ENCODE assay signal across 24 cellular contexts in genomic region chr5:80119337-80119736, GRCh38.
"Had no signal": no experiment of that assay in that cellular context is flagged by ENCODE, and none has a peak within 500 bp of the region (broad histone marks: within the 10 kb centered on the region; RNA-seq: fewer than 3 reads in every experiment).

No MANE protein-coding gene starts in this region.

- H3K27ac Mint-ChIP-seq: activated B cell treated with CpG ODN at 0.5 μM for 24 hours; activated CD4-positive, alpha-beta T cell treated with anti-CD3 and anti-CD28 coated beads, Interleukin-2, amount 10 ng/mL, durations not matched to agents 24 days and 14 days; activated naive CD4-positive, alpha-beta T cell treated with anti-CD3 and anti-CD28 coated beads, Interleukin-2, amount 50 U/mL, for 24 hours; activated T-cell treated with anti-CD3 and anti-CD28 coated beads, Interleukin-2, amount 50 U/mL, for 72 hours; activated T-helper 2 cell treated with anti-CD3 and anti-CD28 coated beads, Interferon-gamma antibody, Interleukin-2, Interleukin-4, amounts not matched to agents 10 μg/mL and 5 μg/mL and 100 μg/mL, durations not matched to agents 14 hours and 24 hours and 36 hours had no signal

- H3K4me3 ChIP-seq: breast epithelium, Peyer's patch had no signal

- H3K27me3 Mint-ChIP-seq: activated B cell treated with CpG ODN at 0.5 μM for 24 hours; activated CD4-positive, alpha-beta T cell treated with anti-CD3 and anti-CD28 coated beads, Interleukin-2, amount 10 ng/mL, durations not matched to agents 24 days and 14 days; activated naive CD4-positive, alpha-beta T cell treated with anti-CD3 and anti-CD28 coated beads, Interleukin-2, amount 50 U/mL, for 24 hours had no signal

- H3K36me3 ChIP-seq: breast epithelium, Peyer's patch had no signal

- H3K27me3 ChIP-seq: breast epithelium, Peyer's patch had no signal

- ATAC-seq: activated T-cell treated with anti-CD3 and anti-CD28 coated beads, Interleukin-2, amount 50 U/mL, for 72 hours had no signal

- H3K9me3 ChIP-seq: breast epithelium, Peyer's patch had no signal

- FAIRE-seq: TTC549 had no signal

- H3K27ac ChIP-seq: breast epithelium, Peyer's patch, RWPE1 had no signal

- H3K4me1 ChIP-seq: breast epithelium, Peyer's patch had no signal

- DNase-seq: activated B cell treated with CpG ODN at 0.5 μM for 24 hours; activated CD4-positive, alpha-beta T cell treated with anti-CD3 and anti-CD28 coated beads for 1 hour; activated CD4-positive, alpha-beta T cell treated with anti-CD3 and anti-CD28 coated beads, Interleukin-2, amount 10 ng/mL, durations not matched to agents 24 days and 14 days; activated CD4-positive, alpha-beta T cell treated with anti-CD3 and anti-CD28 coated beads, Interleukin-2, amount 50 U/mL, for 48 hours; activated CD8-positive, alpha-beta memory T cell treated with anti-CD3 and anti-CD28 coated beads for 24 hours; activated gamma-delta T cell treated with Interleukin-2 at 50 U/mL for 16 hours; activated T-cell treated with anti-CD3 and anti-CD28 coated beads, Interleukin-2, amount 50 U/mL, for 72 hours; aorta; central memory CD4-positive, alpha-beta T cell; Karpas-422; MM.1S; NCI-H1105; NCI-H1436; NCI-H187 treated with DMSO at 0.1 percent for 48 hours; NCI-H2081 treated with DMSO at 0.1 percent for 48 hours; Peyer's patch; SHP77 treated with DMSO at 0.1 percent for 48 hours; T-helper 2 cell; T1000 had no signal

- H3K9me3 Mint-ChIP-seq: activated naive CD4-positive, alpha-beta T cell treated with anti-CD3 and anti-CD28 coated beads, Interleukin-2, amount 50 U/mL, for 24 hours had no signal

- H3K4me3 Mint-ChIP-seq: activated B cell treated with CpG ODN at 0.5 μM for 24 hours; activated CD4-positive, alpha-beta T cell treated with anti-CD3 and anti-CD28 coated beads, Interleukin-2, amount 10 ng/mL, durations not matched to agents 24 days and 14 days; activated naive CD4-positive, alpha-beta T cell treated with anti-CD3 and anti-CD28 coated beads, Interleukin-2, amount 50 U/mL, for 24 hours; activated T-cell treated with anti-CD3 and anti-CD28 coated beads, Interleukin-2, amount 50 U/mL, for 72 hours had no signal
